ENCODE assay signal across 29 cellular contexts in the genomic region with DNA sequence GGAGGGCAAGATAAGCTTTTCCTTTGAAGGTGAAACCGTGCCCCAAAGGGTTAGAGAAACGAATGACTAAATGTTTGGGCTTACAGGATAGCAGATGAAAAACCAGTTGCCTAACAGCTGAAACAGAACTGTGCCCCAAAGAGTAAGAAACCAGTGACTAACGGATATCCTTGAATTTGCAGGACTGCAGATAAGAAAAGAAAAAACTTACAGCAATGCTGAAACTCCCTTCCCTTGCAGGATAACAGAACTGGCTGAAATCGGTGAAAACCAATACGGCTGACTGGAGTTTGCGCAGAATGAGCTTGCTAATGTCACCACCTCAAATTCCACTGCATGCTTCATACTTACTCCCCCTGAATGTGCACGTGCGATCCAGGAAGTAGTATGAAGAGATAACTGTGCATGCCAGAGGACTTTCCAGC.
DNase-seq lines count a peak whose midpoint lies in the region; ATAC-seq lines count a peak whose summit lies in the region.
"Had no signal": no experiment of that assay in that cellular context is flagged by ENCODE, and none has a peak within 500 bp of the region (broad histone marks: within the 10 kb centered on the region; RNA-seq: fewer than 3 reads in every experiment).

No MANE protein-coding gene starts in this region.

- no peaks in the 10 kb centered on the region for H3K9me3 Mint-ChIP-seq in T-helper 2 cell treated with Interferon-gamma antibody and Interleukin-4, amounts not matched to agents 5 μg/mL and 100 μg/mL, for 36 hours
- H3K9me3 Mint-ChIP-seq: activated naive CD4-positive, alpha-beta T cell treated with anti-CD3 and anti-CD28 coated beads, Interleukin-2, amount 10 ng/mL, durations not matched to agents 7 days and 5 days; CD8-positive, alpha-beta memory T cell; HFFc6 had no signal

- peak overlapping the region; percentile 14 for H3K4me3 Mint-ChIP-seq in T-helper 2 cell treated with Interferon-gamma antibody and Interleukin-4, amounts not matched to agents 5 μg/mL and 100 μg/mL, for 36 hours
- H3K4me3 Mint-ChIP-seq: activated CD8-positive, alpha-beta memory T cell treated with anti-CD3 and anti-CD28 coated beads, Interleukin-2, amount 10 ng/mL, durations not matched to agents 7 days and 5 days; activated naive CD4-positive, alpha-beta T cell treated with anti-CD3 and anti-CD28 coated beads, Interleukin-2, amount 10 ng/mL, durations not matched to agents 7 days and 5 days; brain; CD8-positive, alpha-beta memory T cell; HFFc6 had no signal

- peak; percentile 36 for DNase-seq in HT1080 (ENCODE audit: low read depth)
- peak; percentile 47 for DNase-seq in T-helper 2 cell treated with Interferon-gamma antibody and Interleukin-4, amounts not matched to agents 5 μg/mL and 100 μg/mL, for 36 hours (ENCODE audit: low spot score)
- peak; percentile 20 for DNase-seq in ecto neural progenitor cell (ENCODE audit: low spot score)
- DNase-seq in kidney glomerular epithelial cell (lab: John Stamatoyannopoulos, UW), result peak; percentile 41
- DNase-seq in SKM-1 (lab: John Stamatoyannopoulos, UW; ENCODE audit: unreplicated experiment), result no peak
- DNase-seq in activated CD4-positive, CD25-positive, alpha-beta regulatory T cell (lab: John Stamatoyannopoulos, UW), result no peak
- DNase-seq: activated CD8-positive, alpha-beta memory T cell treated with anti-CD3 and anti-CD28 coated beads, Interleukin-2, amount 10 ng/mL, durations not matched to agents 7 days and 5 days; activated naive CD4-positive, alpha-beta T cell treated with anti-CD3 and anti-CD28 coated beads, Interleukin-2, amount 10 ng/mL, durations not matched to agents 7 days and 5 days; amniotic stem cell; BE2C; CD8-positive, alpha-beta memory T cell; DMS153; effector CD4-positive, alpha-beta T cell; foreskin fibroblast; head of caudate nucleus; HFFc6; KBM-7; NCI-H1092 treated with DMSO at 0.1 percent for 48 hours; NCI-H1694 treated with DMSO at 0.1 percent for 48 hours; NCI-H748 treated with DMSO at 0.1 percent for 48 hours; SIG-M5; sigmoid colon; stimulated activated CD4-positive, alpha-beta T cell treated with anti-CD3 and anti-CD28 coated beads, Interleukin-4, amount 100 ng/mL, for 1 hour; stomach; T1000; thyroid gland had no signal

- no peak for ATAC-seq in GM18517 (IDR thresholded peaks at IDR 0.05; ENCODE audit: unreplicated experiment)
- ATAC-seq: activated CD8-positive, alpha-beta memory T cell treated with anti-CD3 and anti-CD28 coated beads, Interleukin-2, amount 10 ng/mL, durations not matched to agents 7 days and 5 days; GM12878 had no signal

- H3K4me1 Mint-ChIP-seq in T-helper 2 cell treated with Interferon-gamma antibody and Interleukin-4, amounts not matched to agents 5 μg/mL and 100 μg/mL, for 36 hours (ENCODE audit: low read depth), result peaks cover 18% of the 10 kb centered on the region
- H3K4me1 Mint-ChIP-seq: activated naive CD4-positive, alpha-beta T cell treated with anti-CD3 and anti-CD28 coated beads, Interleukin-2, amount 10 ng/mL, durations not matched to agents 7 days and 5 days; CD8-positive, alpha-beta memory T cell had no signal

- H3K27me3 Mint-ChIP-seq in T-helper 2 cell treated with Interferon-gamma antibody and Interleukin-4, amounts not matched to agents 5 μg/mL and 100 μg/mL, for 36 hours (ENCODE audit: low read depth), result peaks cover 13% of the 10 kb centered on the region

- H3K36me3 Mint-ChIP-seq in T-helper 2 cell treated with Interferon-gamma antibody and Interleukin-4, amounts not matched to agents 5 μg/mL and 100 μg/mL, for 36 hours (ENCODE audit: low read depth), result no peaks in the 10 kb centered on the region
- H3K36me3 Mint-ChIP-seq: activated CD8-positive, alpha-beta memory T cell treated with anti-CD3 and anti-CD28 coated beads, Interleukin-2, amount 10 ng/mL, durations not matched to agents 7 days and 5 days; activated naive CD4-positive, alpha-beta T cell treated with anti-CD3 and anti-CD28 coated beads, Interleukin-2, amount 10 ng/mL, durations not matched to agents 7 days and 5 days; brain had no signal

- peak overlapping the region; percentile 6 for H3K27ac Mint-ChIP-seq in T-helper 2 cell treated with Interferon-gamma antibody and Interleukin-4, amounts not matched to agents 5 μg/mL and 100 μg/mL, for 36 hours
- H3K27ac Mint-ChIP-seq: activated CD8-positive, alpha-beta memory T cell treated with anti-CD3 and anti-CD28 coated beads, Interleukin-2, amount 10 ng/mL, durations not matched to agents 7 days and 5 days; activated naive CD4-positive, alpha-beta T cell treated with anti-CD3 and anti-CD28 coated beads, Interleukin-2, amount 10 ng/mL, durations not matched to agents 7 days and 5 days; brain; HFFc6 had no signal

Comparison
In these comparisons a context has a peak if more than half of its experiments do, and no peak if none do; other contexts are left out.
1. DNase-seq: peak in HT1080 (single experiment), T-helper 2 cell treated with Interferon-gamma antibody and Interleukin-4, amounts not matched to agents 5 μg/mL and 100 μg/mL, for 36 hours (single experiment), ecto neural progenitor cell (single experiment) and kidney glomerular epithelial cell (single experiment); none in SKM-1 (single experiment) and activated CD4-positive, CD25-positive, alpha-beta regulatory T cell (0 of 4).